9 cellular contexts compared by ENCODE assay signal in genomic region chr6:32188381-32189081, GRCh38.
DNase-seq lines count a peak whose midpoint lies in the region; ATAC-seq and TF ChIP-seq lines count a peak whose summit lies in the region.
"Had no signal": no experiment of that assay in that cellular context is flagged by ENCODE, and none has a peak within 500 bp of the region (broad histone marks: within the 10 kb centered on the region; RNA-seq: fewer than 3 reads in every experiment).

No MANE protein-coding gene starts in this region.

- H3K9me3 ChIP-seq in BLaER1 (no peaks in the 10 kb centered on the region), duodenal mucosa (ENCODE audit: control insufficient read depth in 1 of 2, low read length in 2 of 2) (no peaks in the 10 kb centered on the region)

- peaks cover 56% of the 10 kb centered on the region for H3K4me1 Mint-ChIP-seq in nephron

- no peaks in the 10 kb centered on the region for H3K9me3 Mint-ChIP-seq in nephron

- H3K36me3 ChIP-seq in BLaER1 (peaks cover 35% of the 10 kb centered on the region), duodenal mucosa (ENCODE audit: control insufficient read depth in 1 of 2, insufficient read depth in 2 of 2, low read length in 2 of 2) (peaks cover 10 to 20% of the 10 kb centered on the region in 2 donors)

- H3K4me1 ChIP-seq in BLaER1: peaks cover 59% of the 10 kb centered on the region
- peaks cover 44 to 50% of the 10 kb centered on the region in 2 donors for H3K4me1 ChIP-seq in duodenal mucosa (ENCODE audit: control insufficient read depth in 1 of 2, insufficient read depth in 2 of 2, low read length in 2 of 2)

- no peaks in the 10 kb centered on the region; the same call in 1 of the 2 replicates for H4K20me1 ChIP-seq in BLaER1

- peak overlapping the region; percentile 98 for H3K4me2 ChIP-seq in BLaER1

- no peaks in the 10 kb centered on the region for H3K27me3 Mint-ChIP-seq in nephron (ENCODE audit: low read depth)

- peak overlapping the region; percentile 99 to 100 (median 99) for H3K27ac Mint-ChIP-seq in nephron

- H3K4me3 ChIP-seq in BLaER1 (peak overlapping the region; percentile 80), duodenal mucosa (ENCODE audit: low read depth in 1 of 2, low read length in 2 of 2) (peak overlapping the region; percentile 74 to 85)

- peaks cover 24% of the 10 kb centered on the region for H3K36me3 Mint-ChIP-seq in nephron (ENCODE audit: low read depth)

- ATAC-seq in GM21786 (IDR thresholded peaks at IDR 0.05; ENCODE audit: unreplicated experiment) (no peak), GM18868 (IDR thresholded peaks at IDR 0.05; ENCODE audit: unreplicated experiment) (no peak)

- H3K27me3 ChIP-seq in BLaER1 (no peaks in the 10 kb centered on the region), duodenal mucosa (ENCODE audit: control insufficient read depth in 1 of 2, insufficient read depth in 2 of 2, low read length in 2 of 2) (no peaks in the 10 kb centered on the region)

- H3K4me3 Mint-ChIP-seq in nephron: peak overlapping the region; percentile 97 to 99 (median 98)

- H3K9ac ChIP-seq in BLaER1: peak overlapping the region; percentile 95
- peak overlapping the region; percentile 85 for H3K9ac ChIP-seq in duodenal mucosa (ENCODE audit: low read depth in 1 of 2, low read length in 2 of 2)

- peak; percentile 2 for DNase-seq in NCI-H2227 treated with DMSO at 0.1 percent for 48 hours (lab: John Stamatoyannopoulos, UW)
- no peak for DNase-seq in AG08395 (ENCODE audit: low spot score)
- no peak for DNase-seq in middle frontal gyrus (ENCODE audit: extremely low spot score, low spot score)
- DNase-seq: activated CD8-positive, alpha-beta memory T cell treated with anti-CD3 and anti-CD28 coated beads, Interleukin-2, amount 50 U/mL, for 48 hours had no signal

- TF ChIP-seq CTCF in nephron (IDR thresholded peaks at IDR 0.05; ENCODE audit: unreplicated experiment in 3 of 3): no peak

- peak overlapping the region; percentile 94 for H3K27ac ChIP-seq in BLaER1
- H3K27ac ChIP-seq in duodenal mucosa (ENCODE audit: low read depth, low read length): peak overlapping the region; percentile 84
